Comparison of ENCODE assay signal across 1 cellular context in the genomic region with DNA sequence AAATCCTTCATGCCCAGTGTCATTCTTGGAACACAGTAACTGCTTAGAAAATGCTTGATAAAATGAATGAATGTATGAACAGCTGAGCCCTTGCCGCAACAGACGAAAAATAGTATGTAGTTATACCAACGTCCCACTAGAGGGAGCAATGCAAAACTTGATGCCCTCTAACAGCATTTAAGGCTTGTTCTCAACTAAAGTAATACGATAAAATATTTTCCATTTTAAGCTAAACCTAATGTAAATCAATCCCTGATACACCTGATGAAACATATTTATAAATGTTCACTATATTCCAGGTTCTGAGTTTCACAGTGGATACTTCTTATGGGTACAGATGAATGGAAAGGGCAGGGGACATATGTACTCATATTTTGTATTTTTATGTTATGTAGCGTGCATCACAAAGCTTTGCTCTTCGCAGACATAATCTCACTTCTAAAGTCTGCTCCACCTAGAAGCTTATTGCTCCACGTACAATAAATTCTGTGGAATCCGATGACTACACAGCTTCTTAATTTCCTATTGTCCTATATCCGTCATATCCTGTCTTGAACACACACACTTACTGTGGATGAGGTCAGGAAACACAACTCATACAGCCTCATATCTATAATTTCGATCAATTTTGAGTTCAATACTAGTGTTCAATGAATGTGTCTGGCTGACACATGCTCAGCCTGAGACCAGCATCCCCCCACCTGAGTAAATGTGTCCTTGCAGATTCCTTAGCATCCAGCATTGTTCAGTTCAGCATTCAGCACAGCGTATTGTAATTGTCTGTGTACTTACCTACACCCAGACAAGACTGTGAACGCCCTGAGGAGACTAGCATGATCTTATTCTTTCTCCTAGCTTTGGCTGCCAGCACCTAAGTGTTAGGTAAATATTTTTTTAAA.
TF ChIP-seq lines count a peak whose summit lies in the region.

No MANE protein-coding gene starts in this region.

TF ChIP-seq in H1, 55 proteins besides CTCF, POLR2A, EP300 and RAD21:
- TF ChIP-seq PHF8 (conservative IDR thresholded peaks at IDR 0.05; ENCODE audit: low read depth, low read length) (no peak), TAF7 (optimal IDR thresholded peaks at IDR 0.05; ENCODE audit: borderline replicate concordance, low read depth, low read length) (no peak), KDM1A (IDR thresholded peaks at IDR 0.05; ENCODE audit: borderline replicate concordance, low read length) (no peak), HDAC6 (IDR thresholded peaks at IDR 0.05; ENCODE audit: low read depth, low read length) (no peak), BACH1 (IDR thresholded peaks at IDR 0.05; ENCODE audit: low read length) (no peak), SIN3A (conservative IDR thresholded peaks at IDR 0.05 in 1 of 2, IDR thresholded peaks at IDR 0.05 in 1 of 2; ENCODE audit: low read depth in 1 of 2, low read length in 2 of 2) (no peak)
